In genomic region chr18:1995041-1995612, GRCh38 we compare ENCODE assay signal across 19 cellular contexts.
"Had no signal": no experiment of that assay in that cellular context is flagged by ENCODE, and none has a peak within 500 bp of the region (broad histone marks: within the 10 kb centered on the region; RNA-seq: fewer than 3 reads in every experiment).

No MANE protein-coding gene starts in this region.

- H3K27me3 ChIP-seq: right atrium auricular region, sigmoid colon, transverse colon had no signal

- H3K4me1 ChIP-seq: foreskin keratinocyte, right atrium auricular region, sigmoid colon, transverse colon had no signal

- H3K27ac ChIP-seq: foreskin keratinocyte, right atrium auricular region, sigmoid colon, skin epidermis, thoracic aorta, transverse colon had no signal

- H3K36me3 ChIP-seq: right atrium auricular region, sigmoid colon, thoracic aorta, transverse colon had no signal

- H3K4me3 ChIP-seq: lung, right atrium auricular region, sigmoid colon, skin epidermis, thoracic aorta, transverse colon had no signal

- DNase-seq: effector memory CD8-positive, alpha-beta T cell; foreskin keratinocyte; immature natural killer cell; kidney; left cardiac atrium; left ventricle myocardium superior; naive thymus-derived CD4-positive, alpha-beta T cell; nephron progenitor cell; posterior cingulate gyrus; sigmoid colon; stimulated activated CD4-positive, alpha-beta T cell treated with anti-CD3 and anti-CD28 coated beads, Interleukin-2, amount 100 ng/mL, for 24 hours; stimulated activated CD4-positive, alpha-beta T cell treated with anti-CD3 and anti-CD28 coated beads, Interleukin-4, amount 100 ng/mL, for 4 hours; stimulated activated naive B cell treated with anti-CD40 and anti-IgM and Interleukin-4, amounts not matched to agents 10 μg/mL and 1 μg/mL and 100 μg/mL, for 72 hours; stimulated activated naive CD8-positive, alpha-beta T cell treated with anti-CD3 and anti-CD28 coated beads, Interleukin-15, amount 100 ng/mL, for 72 hours; transverse colon had no signal

- ATAC-seq: effector memory CD8-positive, alpha-beta T cell; foreskin keratinocyte; left cardiac atrium; left ventricle myocardium superior; naive thymus-derived CD4-positive, alpha-beta T cell; stimulated activated naive B cell treated with anti-CD40 and anti-IgM and Interleukin-4, amounts not matched to agents 10 μg/mL and 1 μg/mL and 100 μg/mL, for 72 hours; stimulated activated naive CD8-positive, alpha-beta T cell treated with anti-CD3 and anti-CD28 coated beads, Interleukin-15, amount 100 ng/mL, for 72 hours had no signal

- H3K9me3 ChIP-seq: right atrium auricular region, sigmoid colon, thoracic aorta, transverse colon had no signal
